ENCODE assay signal across 8 cellular contexts in the genomic region with DNA sequence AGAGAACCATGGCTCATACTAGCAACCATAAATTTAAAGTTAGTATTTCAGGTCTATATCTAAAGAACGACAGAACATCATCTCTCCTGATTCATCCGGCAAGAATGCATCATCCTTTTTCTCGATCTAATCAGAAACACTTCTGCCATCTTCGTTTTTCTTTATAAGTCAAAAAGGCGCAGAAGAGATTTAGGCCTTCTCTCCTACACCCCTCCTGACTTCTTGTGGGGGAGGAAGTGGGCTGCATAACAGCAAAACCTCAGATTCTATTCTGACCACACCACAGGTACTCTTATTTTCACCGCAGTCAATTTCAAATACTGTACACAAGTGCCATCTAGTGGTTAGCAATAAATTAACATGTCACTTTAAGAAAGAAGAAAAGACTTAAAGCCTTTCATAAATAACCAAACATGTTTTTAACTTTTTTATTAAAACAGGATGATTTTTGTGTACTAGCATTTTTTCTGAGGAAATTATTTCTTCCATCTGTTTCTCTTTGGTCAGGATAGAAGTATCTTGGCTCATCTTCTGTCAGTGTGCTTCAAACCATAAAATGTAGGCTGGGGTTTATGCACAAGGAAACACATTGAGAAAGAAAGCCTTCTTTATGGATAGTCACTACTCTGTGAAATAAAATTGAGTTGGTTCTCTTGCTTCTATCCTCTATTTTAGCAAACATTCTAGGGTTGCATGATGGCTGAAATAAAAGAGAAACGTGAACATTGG. TPM values are rescaled to one million over a fixed set of nuclear protein-coding genes. Genes with fewer than 3 reads are reported as not detected.
DNase-seq lines count a peak whose midpoint lies in the region; ATAC-seq and TF ChIP-seq lines count a peak whose summit lies in the region.

No MANE protein-coding gene starts in this region.

- BruUV-seq in Panc1 (replicated peaks; lab: Mats Ljungman, UMichigan), result no TSS peak
- BruUV-seq in MCF 10A (replicated peaks; lab: Mats Ljungman, UMichigan), result no TSS peak

- intact Hi-C loops in heart right ventricle (cut with DNase I), result no loop called here
- intact Hi-C loops in cardiac septum (cut with DNase I), result no loop called here
- intact Hi-C loops in Panc1 (cut with micrococcal nuclease; ENCODE audit: unreplicated experiment), result loop anchor here (2.0 kb wide), 1 partner anchor 156 kb away; no protein-coding TSS in a partner anchor
- intact Hi-C loops in MCF 10A (cut with micrococcal nuclease), result loop anchor here (1.0 to 10.0 kb wide), 3 partner anchors 138 to 812 kb away; no protein-coding TSS in a partner anchor
- intact Hi-C loops in left lung (cut with DNase I), result no loop called here

- in situ Hi-C loops in Panc1 (cut with HindIII; ENCODE audit: low pct_unique_long_range_greater_than_20kb, low sequenced_read_pairs), result no loop called here

- H3K27ac ChIP-seq in heart right ventricle, result no peak overlapping the region
- no peak overlapping the region for H3K27ac ChIP-seq in Panc1 (ENCODE audit: low read length)
- no peak overlapping the region for H3K27ac ChIP-seq in left lung

- H3K36me3 ChIP-seq in heart right ventricle (no peaks in the 10 kb centered on the region), Panc1 (ENCODE audit: control insufficient read depth, insufficient read depth, low read length) (no peaks in the 10 kb centered on the region), left lung (no peaks in the 10 kb centered on the region)

- H3K9me3 ChIP-seq in heart right ventricle (no peaks in the 10 kb centered on the region), Panc1 (ENCODE audit: control insufficient read depth, insufficient read depth, low read depth, low read length) (no peaks in the 10 kb centered on the region), left lung (no peaks in the 10 kb centered on the region)

- TF ChIP-seq CTCF in heart right ventricle (IDR thresholded peaks at IDR 0.05), result peak; percentile 44 to 75 (median 67)
- peak; percentile 36; the same call in 1 of the 2 replicates for TF ChIP-seq CTCF in Panc1 (IDR thresholded peaks at IDR 0.05)
- TF ChIP-seq CTCF in MCF 10A (IDR thresholded peaks at IDR 0.05; ENCODE audit: unreplicated experiment), result peak; percentile 73
- peak; percentile 46 to 59 for TF ChIP-seq CTCF in left lung (IDR thresholded peaks at IDR 0.05)

- DNase-seq in heart right ventricle (no peak), cardiac septum (ENCODE audit: low spot score) (no peak), HuH-7 (ENCODE audit: low spot score) (peak; percentile 3), Panc1 (ENCODE audit: low read depth, low spot score) (peak; percentile 7), MCF 10A (ENCODE audit: unreplicated experiment) (peak; percentile 49), left lung (no peak), stromal cell of bone marrow (ENCODE audit: low read depth) (peak; percentile 7)

- CTCF ChIA-PET in Panc1 (lab: Charles Lee), result no interaction called here
- CTCF ChIA-PET in MCF 10A (lab: Yijun Ruan, JAX), result interaction anchor here (0.6 to 2.6 kb wide), 3 partner anchors 79 to 1173 kb away, joined by 3 to 14 read pairs (median 6); no protein-coding TSS in a partner anchor

- POLR2A ChIA-PET in Panc1 (lab: Charles Lee), result no interaction called here
- POLR2A ChIA-PET in MCF 10A (lab: Yijun Ruan, JAX), result no interaction called here

- no peaks in the 10 kb centered on the region for H3K27me3 ChIP-seq in heart right ventricle
- H3K27me3 ChIP-seq in Panc1 (ENCODE audit: control insufficient read depth, insufficient read depth, low read length), result no peaks in the 10 kb centered on the region
- H3K27me3 ChIP-seq in left lung, result no peaks in the 10 kb centered on the region

- H3K4me3 ChIP-seq in heart right ventricle (no peak overlapping the region), Panc1 (ENCODE audit: low read depth in 2 of 2, low read length in 2 of 2) (no peak overlapping the region), left lung (no peak overlapping the region)

- H3K4me1 ChIP-seq in heart right ventricle, result no peaks in the 10 kb centered on the region
- no peaks in the 10 kb centered on the region for H3K4me1 ChIP-seq in Panc1 (ENCODE audit: control insufficient read depth, insufficient read depth, low read length)
- no peaks in the 10 kb centered on the region for H3K4me1 ChIP-seq in left lung

- no peaks in the 10 kb centered on the region for H3K36me3 Mint-ChIP-seq in MCF 10A (ENCODE audit: insufficient read depth, unreplicated experiment)

- H3K27ac Mint-ChIP-seq in MCF 10A (ENCODE audit: low read depth, unreplicated experiment), result no peak overlapping the region

- H3K27me3 Mint-ChIP-seq in MCF 10A (ENCODE audit: insufficient read depth, unreplicated experiment), result no peaks in the 10 kb centered on the region

- ATAC-seq in heart right ventricle, result no peak
- peak; percentile 87 for ATAC-seq in GM21723 (IDR thresholded peaks at IDR 0.05; ENCODE audit: unreplicated experiment)
- no peak for ATAC-seq in Panc1
- ATAC-seq in left lung, result peak; percentile 65

- no peaks in the 10 kb centered on the region for H3K9me3 Mint-ChIP-seq in MCF 10A (ENCODE audit: unreplicated experiment)

- peak overlapping the region; percentile 52 for H3K4me3 Mint-ChIP-seq in MCF 10A (ENCODE audit: unreplicated experiment)

- 32 to 41% methylated on average over 7 of the region's 7 CpGs for WGBS in heart right ventricle, 2 donors

- H3K4me1 Mint-ChIP-seq in MCF 10A (ENCODE audit: insufficient read depth, unreplicated experiment), result no peaks in the 10 kb centered on the region

RNA-seq across cellular contexts. Expression of a gene that starts 48.3 kb away (rescaled TPM):
- 10 to 100 TPM; 20.8 to 41.4 (median 33.0) TPM for total RNA-seq in heart right ventricle
- 10 to 100 TPM; 21.1 to 21.2 TPM for polyA plus RNA-seq in heart right ventricle
- 32.5 TPM for total RNA-seq in cardiac septum
- total RNA-seq in Panc1 (2021; ENCODE audit: unreplicated experiment), result 23.9 TPM
- polyA plus RNA-seq in Panc1 (2012; ENCODE audit: insufficient read length), result 11.4 TPM
- 50.5 and 55.4 TPM in 2 replicates for total RNA-seq in MCF 10A (2022)
- total RNA-seq in left lung, result 10 to 100 TPM; 40.3 to 47.1 TPM

Comparison
In these comparisons a context has a peak if more than half of its experiments do, and no peak if none do; other contexts are left out.
1. ATAC-seq: peak in GM21723 (single experiment) and left lung (single experiment); none in heart right ventricle (0 of 8) and Panc1 (single experiment).
2. DNase-seq: peak in HuH-7 (single experiment), Panc1 (single experiment), MCF 10A (single experiment) and stromal cell of bone marrow (single experiment); none in heart right ventricle (0 of 2), cardiac septum (single experiment) and left lung (0 of 2).
3. intact Hi-C loops: an anchor here in Panc1 (2.0 kb wide) and MCF 10A (1.0 to 10.0 kb wide); none called in heart right ventricle, cardiac septum and left lung.
4. Peak in every context shown above with its lines, with median percentiles within 50 percentile points of each other: CTCF ChIP-seq.